ENCODE assay signal across 8 cellular contexts in the genomic region with DNA sequence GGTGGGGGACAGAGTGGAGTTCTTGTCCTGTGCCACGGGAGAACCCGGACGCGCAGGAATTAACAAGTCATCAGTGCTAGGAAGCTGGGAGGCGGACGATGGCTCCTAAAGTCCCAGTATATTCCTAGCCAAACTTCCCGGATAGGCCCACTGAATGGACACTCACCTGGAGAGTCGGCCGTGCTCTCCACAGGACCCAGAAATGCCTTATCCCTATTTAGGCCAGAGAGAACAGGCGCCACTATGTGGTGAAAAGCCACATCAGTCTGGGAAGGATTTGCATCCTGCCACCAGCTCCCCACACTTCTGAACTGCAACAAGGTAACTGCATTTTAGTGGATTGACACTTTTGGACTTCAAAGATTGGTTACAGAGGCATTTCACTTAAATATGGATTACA. TPM values are rescaled to one million over a fixed set of nuclear protein-coding genes. Genes with fewer than 3 reads are reported as not detected.
DNase-seq lines count a peak whose midpoint lies in the region; ATAC-seq and TF ChIP-seq lines count a peak whose summit lies in the region.

No MANE protein-coding gene starts in this region.

- POLR2A ChIA-PET in activated CD4-positive, alpha-beta memory T cell treated with anti-CD3 and anti-CD28 coated beads for 36 hours (lab: Charles Lee): no interaction called here
- POLR2A ChIA-PET in activated CD4-positive, alpha-beta memory T cell treated with anti-CD3 and anti-CD28 coated beads, Interleukin-2, amount 10 ng/mL, durations not matched to agents 7 days and 5 days (lab: Charles Lee): no interaction called here

- peaks cover under 1% of the 10 kb centered on the region for H3K9me3 Mint-ChIP-seq in activated CD4-positive, alpha-beta memory T cell treated with anti-CD3 and anti-CD28 coated beads for 36 hours
- no peaks in the 10 kb centered on the region for H3K9me3 Mint-ChIP-seq in activated CD4-positive, alpha-beta memory T cell treated with anti-CD3 and anti-CD28 coated beads, Interleukin-2, amount 10 ng/mL, durations not matched to agents 7 days and 5 days

- no peak overlapping the region for H3K27ac ChIP-seq in coronary artery

- peaks cover 10% of the 10 kb centered on the region for H3K4me1 Mint-ChIP-seq in activated CD4-positive, alpha-beta memory T cell treated with anti-CD3 and anti-CD28 coated beads for 36 hours (ENCODE audit: low read depth)
- peaks cover 11% of the 10 kb centered on the region for H3K4me1 Mint-ChIP-seq in activated CD4-positive, alpha-beta memory T cell treated with anti-CD3 and anti-CD28 coated beads, Interleukin-2, amount 10 ng/mL, durations not matched to agents 7 days and 5 days

- peaks cover 19% of the 10 kb centered on the region for H3K27me3 Mint-ChIP-seq in activated CD4-positive, alpha-beta memory T cell treated with anti-CD3 and anti-CD28 coated beads for 36 hours
- H3K27me3 Mint-ChIP-seq in activated CD4-positive, alpha-beta memory T cell treated with anti-CD3 and anti-CD28 coated beads, Interleukin-2, amount 10 ng/mL, durations not matched to agents 7 days and 5 days: peaks cover 25% of the 10 kb centered on the region

- H3K27ac Mint-ChIP-seq in activated CD4-positive, alpha-beta memory T cell treated with anti-CD3 and anti-CD28 coated beads for 36 hours: no peak overlapping the region
- H3K27ac Mint-ChIP-seq in activated CD4-positive, alpha-beta memory T cell treated with anti-CD3 and anti-CD28 coated beads, Interleukin-2, amount 10 ng/mL, durations not matched to agents 7 days and 5 days: no peak overlapping the region

- no peak for ATAC-seq in GM18502 (IDR thresholded peaks at IDR 0.05; ENCODE audit: poor library complexity, unreplicated experiment)

- no peak for DNase-seq in activated CD4-positive, alpha-beta memory T cell treated with anti-CD3 and anti-CD28 coated beads for 36 hours
- DNase-seq in activated CD4-positive, alpha-beta memory T cell treated with anti-CD3 and anti-CD28 coated beads, Interleukin-2, amount 10 ng/mL, durations not matched to agents 7 days and 5 days: no peak
- DNase-seq in NCI-H460 (ENCODE audit: extremely low read depth, low read depth) (peak; percentile 3), coronary artery (ENCODE audit: low spot score) (no peak), lung microvascular endothelial cell (ENCODE audit: low read depth in 2 of 2) (peak; percentile 41 to 47), HuH-7.5 (ENCODE audit: low spot score) (no peak), hepatic stellate cell (ENCODE audit: low spot score) (no peak)

- H3K4me3 Mint-ChIP-seq in activated CD4-positive, alpha-beta memory T cell treated with anti-CD3 and anti-CD28 coated beads for 36 hours: peak overlapping the region; percentile 75
- H3K4me3 Mint-ChIP-seq in activated CD4-positive, alpha-beta memory T cell treated with anti-CD3 and anti-CD28 coated beads, Interleukin-2, amount 10 ng/mL, durations not matched to agents 7 days and 5 days: no peak overlapping the region

- no peak for TF ChIP-seq CTCF in coronary artery (IDR thresholded peaks at IDR 0.05)

- CTCF ChIA-PET in activated CD4-positive, alpha-beta memory T cell treated with anti-CD3 and anti-CD28 coated beads for 36 hours (lab: Charles Lee): interaction anchor here (0.6 kb wide), 1 partner anchor 66 kb away, joined by 3 read pairs; no protein-coding TSS in a partner anchor
- CTCF ChIA-PET in activated CD4-positive, alpha-beta memory T cell treated with anti-CD3 and anti-CD28 coated beads, Interleukin-2, amount 10 ng/mL, durations not matched to agents 7 days and 5 days (lab: Charles Lee): no interaction called here

- intact Hi-C loops in activated CD4-positive, alpha-beta memory T cell treated with anti-CD3 and anti-CD28 coated beads for 36 hours (cut with micrococcal nuclease): loop anchor here (5.0 to 10.0 kb wide), 2 partner anchors 69 to 112 kb away; a partner anchor contains a TSS

- H3K36me3 Mint-ChIP-seq in activated CD4-positive, alpha-beta memory T cell treated with anti-CD3 and anti-CD28 coated beads for 36 hours: no peaks in the 10 kb centered on the region
- no peaks in the 10 kb centered on the region for H3K36me3 Mint-ChIP-seq in activated CD4-positive, alpha-beta memory T cell treated with anti-CD3 and anti-CD28 coated beads, Interleukin-2, amount 10 ng/mL, durations not matched to agents 7 days and 5 days (ENCODE audit: low read depth)

- H3K4me3 ChIP-seq in coronary artery: peak overlapping the region; percentile 73

RNA-seq across cellular contexts. Expression of a gene that starts 1.1 kb away (rescaled TPM):
- not detected for total RNA-seq in activated CD4-positive, alpha-beta memory T cell treated with anti-CD3 and anti-CD28 coated beads for 36 hours
- not detected for total RNA-seq in activated CD4-positive, alpha-beta memory T cell treated with anti-CD3 and anti-CD28 coated beads, Interleukin-2, amount 10 ng/mL, durations not matched to agents 7 days and 5 days
- not detected in 2 replicates for total RNA-seq in NCI-H460 (2014; rRNA removed; shearing (Covaris generic))
- not detected in 2 replicates for polyA plus RNA-seq in NCI-H460 (2014; cell fraction: nucleus; rRNA removed)
- not detected in 2 replicates for total RNA-seq in lung microvascular endothelial cell

Comparison
In these comparisons a context has a peak if more than half of its experiments do, and no peak if none do; other contexts are left out.
1. DNase-seq: peak in NCI-H460 (single experiment) and lung microvascular endothelial cell (2 of 2); none in activated CD4-positive, alpha-beta memory T cell treated with anti-CD3 and anti-CD28 coated beads for 36 hours (single experiment), activated CD4-positive, alpha-beta memory T cell treated with anti-CD3 and anti-CD28 coated beads, Interleukin-2, amount 10 ng/mL, durations not matched to agents 7 days and 5 days (single experiment), coronary artery (single experiment), HuH-7.5 (single experiment) and hepatic stellate cell (single experiment).